10 cellular contexts compared by ENCODE assay signal in genomic region chr11:102306817-102307814, GRCh38. TPM values are rescaled to one million over a fixed set of nuclear protein-coding genes. Genes with fewer than 3 reads are reported as not detected.
DNase-seq lines count a peak whose midpoint lies in the region; ATAC-seq, FAIRE-seq and TF ChIP-seq lines count a peak whose summit lies in the region.
"Had no signal": no experiment of that assay in that cellular context is flagged by ENCODE, and none has a peak within 500 bp of the region (broad histone marks: within the 10 kb centered on the region; RNA-seq: fewer than 3 reads in every experiment).

No MANE protein-coding gene starts in this region.

- peaks cover 9% of the 10 kb centered on the region for H3K36me3 Mint-ChIP-seq in T-cell

- no peak for TF ChIP-seq RAD21 in A549 (conservative IDR thresholded peaks at IDR 0.05 in 1 of 2, IDR thresholded peaks at IDR 0.05 in 1 of 2)

- peaks cover 4 to 12% (median 11%) of the 10 kb centered on the region in 3 donors for H3K9me3 Mint-ChIP-seq in T-cell

- intact Hi-C loops in esophagus squamous epithelium (cut with DNase I) = no loop called here

- H3K27me3 ChIP-seq in esophagus squamous epithelium = no peaks in the 10 kb centered on the region
- H3K27me3 ChIP-seq: vagina had no signal

- 3% methylated on average over 9 of the region's 9 CpGs for WGBS in A549 (ENCODE audit: missing lambda C conversion rate)
- 30 to 31% methylated on average over 8 to 9 of the region's 9 CpGs for WGBS in esophagus squamous epithelium, 2 donors

- no peaks in the 10 kb centered on the region for H3K27me3 Mint-ChIP-seq in T-cell

- peaks cover under 1% of the 10 kb centered on the region; the same call in 1 of the 3 replicates for H3K9me3 ChIP-seq in A549
- peaks cover 0 to 17% (median 9%) of the 10 kb centered on the region in 3 donors for H3K9me3 ChIP-seq in esophagus squamous epithelium
- H3K9me3 ChIP-seq: vagina had no signal

- ATAC-seq in A549 = peak; percentile 36 to 51; a peak in 3 of 6 replicates
- ATAC-seq in T-cell (replicated peaks in 1 of 4) = peak; percentile 81 to 85 (median 83)
- ATAC-seq in HG02938 (IDR thresholded peaks at IDR 0.05; ENCODE audit: unreplicated experiment) = no peak

- H3K4me2 ChIP-seq in A549 = peak overlapping the region; percentile 77

- POLR2A ChIA-PET in A549 (lab: Yijun Ruan, JAX) = interaction anchor here (0.7 kb wide), 1 partner anchor 17 kb away, joined by 3 read pairs; no protein-coding TSS in a partner anchor
- POLR2A ChIA-PET in T-cell (lab: Charles Lee) = interaction anchor here (0.5 to 2.7 kb wide), 6 partner anchors 9 to 1672 kb away, joined by 3 to 11 read pairs (median 4); no protein-coding TSS in a partner anchor

- H3K27ac ChIP-seq in A549 (peak overlapping the region; percentile 77 to 85), esophagus squamous epithelium (peak overlapping the region; percentile 59 to 79 (median 67))

- DNase-seq in A549 (ENCODE audit: low read depth in 1 of 2, low spot score in 1 of 2) (peak in 1 of 2 experiments; percentile 45), HTR-8/SVneo (ENCODE audit: insufficient read length, low spot score) (no peak), T-cell (peak in 31 of 34 experiments; percentile 23 to 81 (median 58)), esophagus squamous epithelium (lab: John Stamatoyannopoulos, UW) (no peak), H54 (ENCODE audit: insufficient read length, low spot score) (no peak), urothelium cell line (ENCODE audit: low spot score) (no peak), Ammon's horn (ENCODE audit: low spot score) (no peak)

- H3K36me3 ChIP-seq in esophagus squamous epithelium = no peaks in the 10 kb centered on the region
- H3K36me3 ChIP-seq: vagina had no signal

- H3K4me3 ChIP-seq in A549 (no peak overlapping the region), esophagus squamous epithelium (no peak overlapping the region)
- H3K4me3 ChIP-seq: vagina had no signal

- peak overlapping the region; percentile 29 to 60 (median 49) for H3K4me3 Mint-ChIP-seq in T-cell

- FAIRE-seq in A549 (lab: Jason Lieb, UNC) (no peak), HTR-8/SVneo (lab: Jason Lieb, UNC) (peak; percentile 74), H54 (lab: Jason Lieb, UNC) (no peak), urothelium cell line (lab: Jason Lieb, UNC) (no peak)
- FAIRE-seq: colon had no signal

- TF ChIP-seq CTCF in A549 (IDR thresholded peaks at IDR 0.05) (no peak), esophagus squamous epithelium (IDR thresholded peaks at IDR 0.05) (no peak)

- peak overlapping the region; percentile 95 to 97 for H3K27ac Mint-ChIP-seq in T-cell

- CTCF ChIA-PET in A549 (lab: Yijun Ruan, JAX) (interaction anchor here (0.6 to 1.8 kb wide), 9 partner anchors 8 to 685 kb away, joined by 3 to 15 read pairs (median 6); no protein-coding TSS in a partner anchor), T-cell (lab: Charles Lee) (interaction anchor here (0.7 to 4.3 kb wide), 9 partner anchors 9 to 19 kb away, joined by 3 to 53 read pairs (median 5); no protein-coding TSS in a partner anchor)

- TF ChIP-seq EP300 in A549 (IDR thresholded peaks at IDR 0.05) = no peak

- TF ChIP-seq POLR2A in A549 (IDR thresholded peaks at IDR 0.05; ENCODE audit: low read length) (no peak), esophagus squamous epithelium (IDR thresholded peaks at IDR 0.05) (peak in 1 of 4 donors; percentile 6), H54 (IDR thresholded peaks at IDR 0.05; ENCODE audit: low read depth, low read length) (no peak)

- peaks cover 54 to 76% (median 60%) of the 10 kb centered on the region in 3 donors for H3K4me1 Mint-ChIP-seq in T-cell

- H3K4me1 ChIP-seq in A549 (peaks cover 34% of the 10 kb centered on the region), esophagus squamous epithelium (peaks cover 6 to 27% (median 14%) of the 10 kb centered on the region in 3 donors)

TF ChIP-seq in A549, 52 proteins besides CTCF, POLR2A, EP300 and RAD21:
- peak; percentile 60; the same call in 1 of the 2 replicates for TF ChIP-seq REST (IDR thresholded peaks at IDR 0.05)
- TF ChIP-seq, protein P1, sequence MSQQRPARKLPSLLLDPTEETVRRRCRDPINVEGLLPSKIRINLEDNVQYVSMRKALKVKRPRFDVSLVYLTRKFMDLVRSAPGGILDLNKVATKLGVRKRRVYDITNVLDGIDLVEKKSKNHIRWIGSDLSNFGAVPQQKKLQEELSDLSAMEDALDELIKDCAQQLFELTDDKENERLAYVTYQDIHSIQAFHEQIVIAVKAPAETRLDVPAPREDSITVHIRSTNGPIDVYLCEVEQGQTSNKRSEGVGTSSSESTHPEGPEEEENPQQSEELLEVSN (IDR thresholded peaks at IDR 0.05; ENCODE audit: borderline replicate concordance, low read depth) = no peak

RNA-seq across cellular contexts. Expression of gene BIRC3, which starts 10.2 kb away (rescaled TPM):
- polyA plus RNA-seq in A549 (2011; rRNA removed) (13.8 and 17.5 TPM in 2 replicates), A549 (2017; fragmentation: RNase III; extraction: RNeasy Plus Mini Kit Qiagen cat#74134 plus additional on column Dnase treatment) (10.6 to 27.4 TPM (median 11.3 TPM) in 3 replicates)
- 3.4 and 4.0 TPM in 2 replicates for polyA plus RNA-seq in A549 (2012; cell fraction: cytosol; rRNA removed)
- polyA plus RNA-seq in A549 (2012; cell fraction: nucleus; rRNA removed) = 1.6 and 3.2 TPM in 2 replicates
- polyA minus RNA-seq in A549 (2011; rRNA and poly(A)+ RNA removed) = 6.3 and 6.6 TPM in 2 replicates
- total RNA-seq in T-cell (100 to 1,000 TPM in 2 of 5 donors, 10 to 100 TPM in 3; 82.6 to 114 (median 96.0) TPM), esophagus squamous epithelium (1 to 10 TPM; 2.4 to 6.9 (median 6.0) TPM)

RNA-seq across cellular contexts. Expression of gene BIRC2, which starts 39.9 kb away (rescaled TPM):
- polyA plus RNA-seq in A549 (2011; rRNA removed) (60.4 and 70.9 TPM in 2 replicates), A549 (2017; fragmentation: RNase III; extraction: RNeasy Plus Mini Kit Qiagen cat#74134 plus additional on column Dnase treatment) (22.0 to 26.8 TPM (median 24.2 TPM) in 3 replicates)
- polyA plus RNA-seq in A549 (2012; cell fraction: cytosol; rRNA removed) = 10.7 and 13.4 TPM in 2 replicates
- polyA plus RNA-seq in A549 (2012; cell fraction: nucleus; rRNA removed) = 5.6 and 10.4 TPM in 2 replicates
- 29.3 and 31.1 TPM in 2 replicates for polyA minus RNA-seq in A549 (2011; rRNA and poly(A)+ RNA removed)
- total RNA-seq in T-cell (100 to 1,000 TPM in 1 of 5 donors, 10 to 100 TPM in 4; 53.3 to 100 (median 60.8) TPM), esophagus squamous epithelium (10 to 100 TPM; 18.9 to 38.7 (median 26.4) TPM)

Comparison
In these comparisons a context has a peak if more than half of its experiments do, and no peak if none do; other contexts are left out.
1. DNase-seq: peak in T-cell (31 of 34); none in HTR-8/SVneo (single experiment), esophagus squamous epithelium (single experiment), H54 (single experiment), urothelium cell line (single experiment) and Ammon's horn (single experiment).
2. RNA of gene BIRC3, which starts 10.2 kb away (total RNA-seq): 82.6 to 114 TPM in T-cell; 2.4 to 6.9 TPM in esophagus squamous epithelium; every median in the first group is over 10 times any median in the second.